ENCODE assay signal across 16 cellular contexts in genomic region chr9:84045481-84046097, GRCh38.
DNase-seq lines count a peak whose midpoint lies in the region; ATAC-seq and TF ChIP-seq lines count a peak whose summit lies in the region.
"Had no signal": no experiment of that assay in that cellular context is flagged by ENCODE, and none has a peak within 500 bp of the region (broad histone marks: within the 10 kb centered on the region; RNA-seq: fewer than 3 reads in every experiment).

No MANE protein-coding gene starts in this region.

- no peak overlapping the region for H3K4me3 ChIP-seq in mesendoderm (ENCODE audit: low read length)
- H3K4me3 ChIP-seq: BLaER1 treated with 17β-estradiol and CSF1 and Interleukin-3, amounts not matched to agents 10 nM and 100 nM had no signal

- H3K4ac ChIP-seq in mesendoderm (ENCODE audit: low read depth, low read length), result no peak overlapping the region

- peak; percentile 88 for ATAC-seq in left lobe of liver
- ATAC-seq in GM19023 (IDR thresholded peaks at IDR 0.05; ENCODE audit: unreplicated experiment), result no peak

- WGBS in mesendoderm (ENCODE audit: extremely low coverage, insufficient coverage, low lambda C conversion rate), result no CpG with 5 or more reads among the region's 5 CpGs

- no peak overlapping the region for H2AK5ac ChIP-seq in mesendoderm (ENCODE audit: low read length)

- H4K8ac ChIP-seq in mesendoderm (ENCODE audit: low read depth, low read length), result no peak overlapping the region

- H3K27me3 ChIP-seq in mesendoderm (ENCODE audit: insufficient read depth, low read length, poor library complexity), result no peaks in the 10 kb centered on the region
- H3K27me3 ChIP-seq: BLaER1 treated with 17β-estradiol and CSF1 and Interleukin-3, amounts not matched to agents 10 nM and 100 nM had no signal

- intact Hi-C loops in CD14-positive monocyte (cut with micrococcal nuclease), result no loop called here

- no peak overlapping the region for H2BK15ac ChIP-seq in mesendoderm (replicated peaks; ENCODE audit: low read depth)

- H3K79me1 ChIP-seq in mesendoderm (ENCODE audit: low read length), result no peaks in the 10 kb centered on the region

- H3K4me2 ChIP-seq in mesendoderm (ENCODE audit: low read length), result no peak overlapping the region
- H3K4me2 ChIP-seq: BLaER1 treated with 17β-estradiol and CSF1 and Interleukin-3, amounts not matched to agents 10 nM and 100 nM had no signal

- H4K5ac ChIP-seq in mesendoderm (ENCODE audit: low read length), result no peak overlapping the region

- H3K9ac ChIP-seq in mesendoderm (ENCODE audit: low read length), result no peak overlapping the region
- H3K9ac ChIP-seq: BLaER1 treated with 17β-estradiol and CSF1 and Interleukin-3, amounts not matched to agents 10 nM and 100 nM had no signal

- no peaks in the 10 kb centered on the region for H3K4me1 ChIP-seq in mesendoderm (ENCODE audit: control insufficient read depth, low read depth, low read length)
- H3K4me1 ChIP-seq: BLaER1 treated with 17β-estradiol and CSF1 and Interleukin-3, amounts not matched to agents 10 nM and 100 nM had no signal

- no peaks in the 10 kb centered on the region for H3K4me1 Mint-ChIP-seq in CD14-positive monocyte

- no peak overlapping the region for H3K56ac ChIP-seq in mesendoderm (ENCODE audit: low read length)

- no peak overlapping the region for H2BK120ac ChIP-seq in mesendoderm (ENCODE audit: low read depth, low read length)

- H3K79me2 ChIP-seq in mesendoderm (ENCODE audit: control insufficient read depth, insufficient read depth, low read length), result no peaks in the 10 kb centered on the region

- no peak overlapping the region for H2BK5ac ChIP-seq in mesendoderm (ENCODE audit: low read length)

- no peaks in the 10 kb centered on the region for H3K36me3 ChIP-seq in mesendoderm (ENCODE audit: control insufficient read depth, insufficient read depth, low read length)
- H3K36me3 ChIP-seq: BLaER1 treated with 17β-estradiol and CSF1 and Interleukin-3, amounts not matched to agents 10 nM and 100 nM had no signal

- peaks cover 2 to 6% (median 2%) of the 10 kb centered on the region in 3 donors for H3K27me3 Mint-ChIP-seq in CD14-positive monocyte (ENCODE audit: low read depth in 3 of 3)

- H3K23ac ChIP-seq in mesendoderm (ENCODE audit: low read length), result no peak overlapping the region

- H3K4me3 Mint-ChIP-seq in CD14-positive monocyte, result no peak overlapping the region
- H3K4me3 Mint-ChIP-seq: CD4-positive, alpha-beta T cell had no signal

- no peak overlapping the region for H3K27ac Mint-ChIP-seq in CD14-positive monocyte
- H3K27ac Mint-ChIP-seq: CD4-positive, alpha-beta T cell had no signal

- peak; percentile 27 for DNase-seq in ELF-1 (ENCODE audit: low read depth, low spot score)
- DNase-seq in NCI-H69 (lab: John Stamatoyannopoulos, UW), result peak; percentile 41
- peak; percentile 59 for DNase-seq in left lobe of liver (ENCODE audit: low spot score)
- DNase-seq in renal cortical epithelial cell (ENCODE audit: low read depth), result peak; percentile 16
- DNase-seq in mesendoderm, result no peak
- no peak for DNase-seq in CD14-positive monocyte (ENCODE audit: low spot score)
- DNase-seq: ACHN; CD4-positive, alpha-beta T cell; DMS153; DMS79 treated with DMSO at 0.1 percent for 48 hours; EL; GDM1; H7; IMR-90 had no signal

- TF ChIP-seq CTCF in CD14-positive monocyte (IDR thresholded peaks at IDR 0.05), result no peak

- H3K36me3 Mint-ChIP-seq in CD14-positive monocyte, result no peaks in the 10 kb centered on the region

- H3K27ac ChIP-seq in mesendoderm (ENCODE audit: low read depth, low read length), result no peak overlapping the region
- H3K27ac ChIP-seq: BLaER1 treated with 17β-estradiol and CSF1 and Interleukin-3, amounts not matched to agents 10 nM and 100 nM had no signal

- peaks cover 18 to 43% (median 29%) of the 10 kb centered on the region in 7 donors for H3K9me3 Mint-ChIP-seq in CD14-positive monocyte

- no peak overlapping the region for H3K18ac ChIP-seq in mesendoderm (ENCODE audit: low read length)

Comparison
In these comparisons a context has a peak if more than half of its experiments do, and no peak if none do; other contexts are left out.
1. DNase-seq: peak in ELF-1 (single experiment), NCI-H69 (single experiment), left lobe of liver (single experiment) and renal cortical epithelial cell (single experiment); none in mesendoderm (single experiment) and CD14-positive monocyte (single experiment).